16 cellular contexts compared by ENCODE assay signal in the genomic region with DNA sequence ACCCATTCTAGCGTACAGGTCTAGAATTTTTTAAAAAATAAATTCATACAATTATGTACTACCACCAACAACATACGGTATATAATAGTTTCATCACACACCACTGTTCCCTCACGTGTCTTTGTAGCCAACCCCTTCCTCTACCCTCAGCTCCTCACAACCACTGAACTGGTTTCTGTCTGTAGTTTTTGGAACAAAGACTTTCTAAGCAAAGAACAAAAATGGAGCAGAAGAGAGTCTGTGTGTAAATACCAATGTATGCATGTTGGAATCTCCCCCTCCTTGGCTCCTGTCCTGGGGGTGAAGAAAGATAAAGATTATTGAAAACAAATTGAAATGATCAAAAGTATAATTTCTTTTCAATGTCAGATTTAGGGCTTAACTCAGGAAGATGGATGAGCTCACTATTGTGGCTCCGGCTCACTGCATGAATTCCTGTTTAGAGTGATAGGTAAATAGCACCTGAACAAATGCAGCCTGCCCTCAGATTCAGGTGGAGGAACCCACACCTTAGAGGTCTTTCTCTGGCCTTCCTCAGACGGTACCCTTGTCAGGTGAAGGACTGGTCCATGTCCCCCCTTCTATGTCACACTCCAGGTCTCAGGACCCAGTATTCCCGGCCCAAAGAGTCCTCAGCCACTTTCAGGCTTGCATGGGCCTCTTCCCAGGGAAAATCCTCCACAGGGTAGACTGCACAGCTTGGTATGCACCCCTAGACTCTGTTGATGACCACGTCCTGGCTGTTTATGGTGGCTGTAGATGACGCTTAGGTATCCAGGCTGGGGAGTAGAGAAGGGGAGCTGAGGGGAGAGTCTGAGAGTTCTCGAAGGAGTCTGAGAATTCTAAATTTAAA. TPM values are rescaled to one million over a fixed set of nuclear protein-coding genes. Genes with fewer than 3 reads are reported as not detected.
DNase-seq lines count a peak whose midpoint lies in the region; ATAC-seq and TF ChIP-seq lines count a peak whose summit lies in the region.
"Had no signal": no experiment of that assay in that cellular context is flagged by ENCODE, and none has a peak within 500 bp of the region (broad histone marks: within the 10 kb centered on the region; RNA-seq: fewer than 3 reads in every experiment).

No MANE protein-coding gene starts in this region.

- CTCF ChIA-PET in activated naive CD4-positive, alpha-beta T cell treated with anti-CD3 and anti-CD28 coated beads for 36 hours (lab: Charles Lee): interaction anchor here (1.1 to 4.2 kb wide), 4 partner anchors 17 to 44 kb away, joined by 3 to 25 read pairs (median 14); a partner anchor contains a TSS

- intact Hi-C loops in activated naive CD4-positive, alpha-beta T cell treated with anti-CD3 and anti-CD28 coated beads for 36 hours (cut with micrococcal nuclease): loop anchor here (1.0 to 2.0 kb wide), 2 partner anchors 32 to 55 kb away; a partner anchor contains a TSS
- intact Hi-C loops in body of pancreas (cut with DNase I): no loop called here

- no peak for TF ChIP-seq CTCF in body of pancreas (IDR thresholded peaks at IDR 0.05)

- H3K27ac Mint-ChIP-seq in activated naive CD4-positive, alpha-beta T cell treated with anti-CD3 and anti-CD28 coated beads for 36 hours: peak overlapping the region; percentile 98
- H3K27ac Mint-ChIP-seq in activated naive CD8-positive, alpha-beta T cell treated with anti-CD3 and anti-CD28 coated beads for 36 hours: peak overlapping the region; percentile 98
- peak overlapping the region; percentile 94 for H3K27ac Mint-ChIP-seq in stimulated activated effector memory CD8-positive, alpha-beta T cell treated with anti-CD3 and anti-CD28 coated beads, Interleukin-12 subunit alpha, Interleukin-12 subunit beta, amount 100 ng/mL, for 72 hours
- H3K27ac Mint-ChIP-seq: WTC11 had no signal

- no peak overlapping the region for H3K4me3 ChIP-seq in body of pancreas
- H3K4me3 ChIP-seq: left lung, Peyer's patch had no signal

- no peaks in the 10 kb centered on the region for H3K27me3 Mint-ChIP-seq in activated naive CD4-positive, alpha-beta T cell treated with anti-CD3 and anti-CD28 coated beads for 36 hours (ENCODE audit: low read depth)
- H3K27me3 Mint-ChIP-seq in activated naive CD8-positive, alpha-beta T cell treated with anti-CD3 and anti-CD28 coated beads for 36 hours: no peaks in the 10 kb centered on the region

- peak; percentile 28 for ATAC-seq in GM19351 (IDR thresholded peaks at IDR 0.05; ENCODE audit: unreplicated experiment)
- ATAC-seq in stimulated activated effector memory CD8-positive, alpha-beta T cell treated with anti-CD3 and anti-CD28 coated beads, Interleukin-12 subunit alpha, Interleukin-12 subunit beta, amount 100 ng/mL, for 72 hours: no peak
- ATAC-seq in body of pancreas: no peak

- 78 to 84% methylated on average over 7 to 9 of the region's 9 CpGs for WGBS in body of pancreas, 2 donors

- H3K9me3 Mint-ChIP-seq in activated naive CD4-positive, alpha-beta T cell treated with anti-CD3 and anti-CD28 coated beads for 36 hours: peaks cover 5% of the 10 kb centered on the region
- peaks cover 22% of the 10 kb centered on the region for H3K9me3 Mint-ChIP-seq in activated naive CD8-positive, alpha-beta T cell treated with anti-CD3 and anti-CD28 coated beads for 36 hours
- H3K9me3 Mint-ChIP-seq in stimulated activated effector memory CD8-positive, alpha-beta T cell treated with anti-CD3 and anti-CD28 coated beads, Interleukin-12 subunit alpha, Interleukin-12 subunit beta, amount 100 ng/mL, for 72 hours: no peaks in the 10 kb centered on the region

- no peaks in the 10 kb centered on the region for H3K27me3 ChIP-seq in body of pancreas
- H3K27me3 ChIP-seq: left lung, Peyer's patch had no signal

- H3K36me3 Mint-ChIP-seq in activated naive CD4-positive, alpha-beta T cell treated with anti-CD3 and anti-CD28 coated beads for 36 hours (ENCODE audit: low read depth): peaks cover 7% of the 10 kb centered on the region
- H3K36me3 Mint-ChIP-seq in activated naive CD8-positive, alpha-beta T cell treated with anti-CD3 and anti-CD28 coated beads for 36 hours: peaks cover 30% of the 10 kb centered on the region
- H3K36me3 Mint-ChIP-seq in stimulated activated effector memory CD8-positive, alpha-beta T cell treated with anti-CD3 and anti-CD28 coated beads, Interleukin-12 subunit alpha, Interleukin-12 subunit beta, amount 100 ng/mL, for 72 hours: peaks cover 17% of the 10 kb centered on the region
- H3K36me3 Mint-ChIP-seq: WTC11 had no signal

- no peak for DNase-seq in activated naive CD4-positive, alpha-beta T cell treated with anti-CD3 and anti-CD28 coated beads for 36 hours
- no peak for DNase-seq in activated naive CD4-positive, alpha-beta T cell (lab: John Stamatoyannopoulos, UW)
- DNase-seq in activated naive CD8-positive, alpha-beta T cell treated with anti-CD3 and anti-CD28 coated beads for 36 hours: no peak
- peak in 1 of 2 donors; percentile 49 for DNase-seq in stimulated activated effector memory CD8-positive, alpha-beta T cell treated with anti-CD3 and anti-CD28 coated beads, Interleukin-12 subunit alpha, Interleukin-12 subunit beta, amount 100 ng/mL, for 72 hours (ENCODE audit: low spot score in 2 of 2)
- DNase-seq in superior temporal gyrus (ENCODE audit: extremely low spot score) (no peak), body of pancreas (no peak), Ammon's horn (ENCODE audit: low spot score) (no peak)
- DNase-seq: activated effector memory CD4-positive, alpha-beta T cell treated with Interleukin-2 at 50 U/mL for 16 hours; H7; left lung; NCI-H2081 treated with DMSO at 0.1 percent for 48 hours; NCI-H526; Peyer's patch had no signal

- no peak overlapping the region for H3K27ac ChIP-seq in body of pancreas

- no peak for TF ChIP-seq POLR2A in body of pancreas (IDR thresholded peaks at IDR 0.05)

- no peaks in the 10 kb centered on the region for H3K9me3 ChIP-seq in body of pancreas
- H3K9me3 ChIP-seq: left lung, Peyer's patch had no signal

- peak overlapping the region; percentile 67 for H3K4me3 Mint-ChIP-seq in activated naive CD4-positive, alpha-beta T cell treated with anti-CD3 and anti-CD28 coated beads for 36 hours
- H3K4me3 Mint-ChIP-seq in activated naive CD8-positive, alpha-beta T cell treated with anti-CD3 and anti-CD28 coated beads for 36 hours: peak overlapping the region; percentile 72
- peak overlapping the region; percentile 65 for H3K4me3 Mint-ChIP-seq in stimulated activated effector memory CD8-positive, alpha-beta T cell treated with anti-CD3 and anti-CD28 coated beads, Interleukin-12 subunit alpha, Interleukin-12 subunit beta, amount 100 ng/mL, for 72 hours
- H3K4me3 Mint-ChIP-seq: WTC11 had no signal

- H3K4me1 ChIP-seq in body of pancreas: no peaks in the 10 kb centered on the region
- H3K4me1 ChIP-seq: left lung had no signal

- H3K36me3 ChIP-seq in body of pancreas (replicated peaks in 1 of 2; ENCODE audit: insufficient read depth in 1 of 2, low read depth in 2 of 2): no peaks in the 10 kb centered on the region
- H3K36me3 ChIP-seq: left lung, Peyer's patch had no signal

- H3K4me1 Mint-ChIP-seq in activated naive CD4-positive, alpha-beta T cell treated with anti-CD3 and anti-CD28 coated beads for 36 hours (ENCODE audit: low read depth): peaks cover 81% of the 10 kb centered on the region
- H3K4me1 Mint-ChIP-seq in activated naive CD8-positive, alpha-beta T cell treated with anti-CD3 and anti-CD28 coated beads for 36 hours: peaks cover 85% of the 10 kb centered on the region
- peaks cover 59% of the 10 kb centered on the region for H3K4me1 Mint-ChIP-seq in stimulated activated effector memory CD8-positive, alpha-beta T cell treated with anti-CD3 and anti-CD28 coated beads, Interleukin-12 subunit alpha, Interleukin-12 subunit beta, amount 100 ng/mL, for 72 hours

RNA-seq across cellular contexts. Expression of a gene that starts 32.1 kb away (rescaled TPM):
- total RNA-seq in activated naive CD4-positive, alpha-beta T cell treated with anti-CD3 and anti-CD28 coated beads for 36 hours: 100 to 1,000 TPM; 150 to 156 TPM
- 100 to 1,000 TPM; 260 to 274 TPM for total RNA-seq in activated naive CD8-positive, alpha-beta T cell treated with anti-CD3 and anti-CD28 coated beads for 36 hours
- total RNA-seq in body of pancreas: under 1 TPM in 1 of 2 donors, not detected in 1; 0.26 TPM
- total RNA-seq: renal cortical epithelial cell had no signal

RNA-seq across cellular contexts. Expression of a gene that starts 50.2 kb away (rescaled TPM):
- total RNA-seq in activated naive CD4-positive, alpha-beta T cell treated with anti-CD3 and anti-CD28 coated beads for 36 hours: 100 to 1,000 TPM; 102 to 112 TPM
- total RNA-seq in activated naive CD8-positive, alpha-beta T cell treated with anti-CD3 and anti-CD28 coated beads for 36 hours: 100 to 1,000 TPM; 107 to 118 TPM
- total RNA-seq in body of pancreas: 10 to 100 TPM; 48.0 to 50.8 TPM

Comparison
In these comparisons a context has a peak if more than half of its experiments do, and no peak if none do; other contexts are left out.
1. RNA of a gene that starts 32.1 kb away (total RNA-seq): 260 to 274 TPM in activated naive CD8-positive, alpha-beta T cell treated with anti-CD3 and anti-CD28 coated beads for 36 hours and 150 to 156 TPM in activated naive CD4-positive, alpha-beta T cell treated with anti-CD3 and anti-CD28 coated beads for 36 hours; 0.26 TPM in body of pancreas; every median in the first group is over 100 times any median in the second.
2. Peak in every context shown above with its lines, with median percentiles within 50 percentile points of each other: H3K27ac Mint-ChIP-seq and H3K4me3 Mint-ChIP-seq.